In genomic region chr1:236323819-236324411, GRCh38 we compare ENCODE assay signal across 32 cellular contexts. TPM values are rescaled to one million over a fixed set of nuclear protein-coding genes. Genes with fewer than 3 reads are reported as not detected.
DNase-seq lines count a peak whose midpoint lies in the region; ATAC-seq, FAIRE-seq and TF ChIP-seq lines count a peak whose summit lies in the region.
"Had no signal": no experiment of that assay in that cellular context is flagged by ENCODE, and none has a peak within 500 bp of the region (broad histone marks: within the 10 kb centered on the region; RNA-seq: fewer than 3 reads in every experiment).

No MANE protein-coding gene starts in this region.

- H3K4ac ChIP-seq in mesenchymal stem cell (ENCODE audit: low read depth in 1 of 2, low read length in 2 of 2), result no peak overlapping the region

- TF ChIP-seq EP300 in K562 (IDR thresholded peaks at IDR 0.05; ENCODE audit: low read length), result no peak

- H3K9me3 ChIP-seq in HEK293 (ENCODE audit: control insufficient read depth, insufficient read depth, low read depth, low read length), result no peaks in the 10 kb centered on the region; the same call in 1 of the 2 replicates
- peaks cover 3% of the 10 kb centered on the region; the same call in 1 of the 2 replicates for H3K9me3 ChIP-seq in K562 (replicated peaks; ENCODE audit: control insufficient read depth, insufficient read depth, low read depth, low read length)
- peaks cover 29% of the 10 kb centered on the region for H3K9me3 ChIP-seq in mesenchymal stem cell (ENCODE audit: control insufficient read depth, low read length)
- H3K9me3 ChIP-seq: BE2C had no signal

- H2BK12ac ChIP-seq in mesenchymal stem cell (ENCODE audit: low read length in 2 of 2), result no peak overlapping the region

- in situ Hi-C loops in K562 (cut with MboI), result no loop called here

- no peaks in the 10 kb centered on the region for H3K4me1 ChIP-seq in HEK293 (ENCODE audit: control insufficient read depth, insufficient read depth, low read length)
- H3K4me1 ChIP-seq in K562 (replicated peaks in 1 of 2; ENCODE audit: control insufficient read depth in 2 of 2, insufficient read depth in 2 of 2, low read length in 2 of 2), result no peaks in the 10 kb centered on the region
- H3K4me1 ChIP-seq in mesenchymal stem cell (ENCODE audit: control insufficient read depth, insufficient read depth, low read depth, low read length), result no peaks in the 10 kb centered on the region
- H3K4me1 ChIP-seq: A549; BE2C; BLaER1; BLaER1 treated with 17β-estradiol and CSF1 and Interleukin-3, amounts not matched to agents 10 nM and 100 nM; Caco-2 had no signal

- H2BK15ac ChIP-seq in mesenchymal stem cell (ENCODE audit: low read depth, poor library complexity, severe bottlenecking), result no peak overlapping the region

- no peak for TF ChIP-seq POLR2A in K562 (conservative IDR thresholded peaks at IDR 0.05)

- H2AFZ ChIP-seq in K562 (ENCODE audit: low read depth, low read length), result no peak overlapping the region
- H2AFZ ChIP-seq in mesenchymal stem cell (ENCODE audit: low read depth, low read length), result no peak overlapping the region

- no peak overlapping the region for H3K18ac ChIP-seq in mesenchymal stem cell (ENCODE audit: low read depth in 1 of 2, low read length in 2 of 2)

- no peaks in the 10 kb centered on the region for H3K79me2 ChIP-seq in K562 (ENCODE audit: control insufficient read depth, insufficient read depth, low read length)

- no peak for TF ChIP-seq RAD21 in K562 (CRISPR knock-in tag; conservative IDR thresholded peaks at IDR 0.05 in 1 of 2, IDR thresholded peaks at IDR 0.05 in 1 of 2)

- H4K8ac ChIP-seq in mesenchymal stem cell (ENCODE audit: low read length), result no peak overlapping the region

- H3K4me3 ChIP-seq in HEK293 (ENCODE audit: low read depth, low read length), result no peak overlapping the region
- no peak overlapping the region for H3K4me3 ChIP-seq in K562
- H3K4me3 ChIP-seq in mesenchymal stem cell (ENCODE audit: insufficient read depth in 1 of 2, low read depth in 1 of 2, low read length in 2 of 2), result no peak overlapping the region
- H3K4me3 ChIP-seq: A549; BLaER1; BLaER1 treated with 17β-estradiol and CSF1 and Interleukin-3, amounts not matched to agents 10 nM and 100 nM had no signal

- H3K27me3 ChIP-seq in K562 (ENCODE audit: control insufficient read depth in 2 of 2, insufficient read depth in 2 of 2, low read length in 2 of 2), result no peaks in the 10 kb centered on the region
- H3K27me3 ChIP-seq in mesenchymal stem cell (ENCODE audit: control insufficient read depth in 1 of 2, insufficient read depth in 1 of 2, low read length in 2 of 2), result no peaks in the 10 kb centered on the region
- H3K27me3 ChIP-seq: BE2C; BLaER1; BLaER1 treated with 17β-estradiol and CSF1 and Interleukin-3, amounts not matched to agents 10 nM and 100 nM had no signal

- H3K79me1 ChIP-seq in mesenchymal stem cell (replicated peaks; ENCODE audit: low read length, poor library complexity, severe bottlenecking), result no peaks in the 10 kb centered on the region

- H2AK5ac ChIP-seq in mesenchymal stem cell (ENCODE audit: low read length, severe bottlenecking), result no peak overlapping the region

- no TSS peak for BruUV-seq in K562 (replicated peaks; lab: Mats Ljungman, UMichigan)

- H3K9me1 ChIP-seq in K562 (ENCODE audit: control insufficient read depth, insufficient read depth, low read length), result no peaks in the 10 kb centered on the region

- TF ChIP-seq CTCF in HEK293 (tag by site-specific recombination; IDR thresholded peaks at IDR 0.05) (no peak), K562 (IDR thresholded peaks at IDR 0.05 in 2 of 3, conservative IDR thresholded peaks at IDR 0.05 in 1 of 3; ENCODE audit: insufficient read depth in 2 of 3, low read depth in 1 of 3, low read length in 3 of 3) (no peak)

- H4K20me1 ChIP-seq in K562 (replicated peaks; ENCODE audit: control insufficient read depth, insufficient read depth, low read length), result no peaks in the 10 kb centered on the region
- H4K20me1 ChIP-seq: BLaER1; BLaER1 treated with 17β-estradiol and CSF1 and Interleukin-3, amounts not matched to agents 10 nM and 100 nM had no signal

- no peak for FAIRE-seq in K562 (lab: Jason Lieb, UNC)
- FAIRE-seq: A204.1, A549 had no signal

- POLR2A ChIA-PET in HEK293 (lab: Yijun Ruan, JAX) (no interaction called here), K562 (lab: Yijun Ruan, JAX) (interaction anchor here (1.0 to 1.2 kb wide), 2 partner anchors 25 to 28 kb away, joined by 3 read pairs; no protein-coding TSS in a partner anchor)

- no peak overlapping the region for H3K9ac ChIP-seq in K562 (ENCODE audit: insufficient read depth in 1 of 2, low read depth in 2 of 2, low read length in 2 of 2)
- H3K9ac ChIP-seq in mesenchymal stem cell (ENCODE audit: low read length), result no peak overlapping the region
- H3K9ac ChIP-seq: BLaER1; BLaER1 treated with 17β-estradiol and CSF1 and Interleukin-3, amounts not matched to agents 10 nM and 100 nM had no signal

- H3K36me3 ChIP-seq in HEK293 (ENCODE audit: control insufficient read depth in 2 of 2, insufficient read depth in 1 of 2, low read length in 2 of 2) (no peaks in the 10 kb centered on the region), K562 (ENCODE audit: control insufficient read depth, insufficient read depth, low read length) (no peaks in the 10 kb centered on the region), mesenchymal stem cell (ENCODE audit: control insufficient read depth in 1 of 2, insufficient read depth in 2 of 2, low read depth in 1 of 2, low read length in 2 of 2) (no peaks in the 10 kb centered on the region)
- H3K36me3 ChIP-seq: BE2C; BLaER1; BLaER1 treated with 17β-estradiol and CSF1 and Interleukin-3, amounts not matched to agents 10 nM and 100 nM had no signal

- no peak overlapping the region for H3K27ac ChIP-seq in HEK293 (ENCODE audit: extremely low read depth, low read depth, low read length)
- no peak overlapping the region for H3K27ac ChIP-seq in K562 (ENCODE audit: extremely low read depth, low read depth, low read length)
- no peak overlapping the region for H3K27ac ChIP-seq in mesenchymal stem cell (ENCODE audit: low read length, poor library complexity, severe bottlenecking)
- H3K27ac ChIP-seq: 22Rv1; A549; BLaER1; BLaER1 treated with 17β-estradiol and CSF1 and Interleukin-3, amounts not matched to agents 10 nM and 100 nM; C4-2B had no signal

- no peak overlapping the region for H3K4me2 ChIP-seq in K562 (ENCODE audit: insufficient read depth, low read length)
- H3K4me2 ChIP-seq in mesenchymal stem cell (ENCODE audit: low read length, poor library complexity, severe bottlenecking), result no peak overlapping the region
- H3K4me2 ChIP-seq: A549; BLaER1; BLaER1 treated with 17β-estradiol and CSF1 and Interleukin-3, amounts not matched to agents 10 nM and 100 nM had no signal

- DNase-seq in K562 (ENCODE audit: extremely low read depth in 1 of 4, low spot score in 3 of 4) (no peak), mesenchymal stem cell (no peak), COLO668 (lab: John Stamatoyannopoulos, UW; ENCODE audit: unreplicated experiment) (no peak), NAMALWA (ENCODE audit: low spot score) (no peak)
- DNase-seq in activated CD4-positive, alpha-beta T cell treated with anti-CD3 and anti-CD28 coated beads for 1 hour, result no peak
- DNase-seq: 8988T; ACHN; AML-193; BE2C; C1 segment of cervical spinal cord; Caco-2; Calu3; CD4-positive, alpha-beta memory T cell; CD4-positive, alpha-beta T cell; CD4-positive, CD25-positive, alpha-beta regulatory T cell; CD8-positive, alpha-beta memory T cell; CD8-positive, alpha-beta T cell; COR-L47; DMS 273 treated with DMSO at 0.1 percent for 48 hours; DMS153; DMS53; DMS79; DMS79 treated with DMSO at 0.1 percent for 48 hours; DND-41; EL had no signal

- CTCF ChIA-PET in HEK293 (lab: Yijun Ruan, JAX), result interaction anchor here (0.6 to 0.9 kb wide), 2 partner anchors 12 to 165 kb away, joined by 4 read pairs; no protein-coding TSS in a partner anchor
- CTCF ChIA-PET in K562 (lab: Yijun Ruan, JAX; ENCODE audit: low intra/inter-chr PET ratio), result no interaction called here

- H3K23ac ChIP-seq in mesenchymal stem cell (ENCODE audit: low read length in 2 of 2), result no peak overlapping the region

- H2BK120ac ChIP-seq in mesenchymal stem cell (ENCODE audit: low read depth, low read length), result no peak overlapping the region

- no peak overlapping the region for H3K14ac ChIP-seq in mesenchymal stem cell (ENCODE audit: low read length in 2 of 2)

- no peak for ATAC-seq in K562
- ATAC-seq: A549; CD8-positive, alpha-beta T cell had no signal

- intact Hi-C loops in K562 (cut with micrococcal nuclease), result no loop called here

- H4K91ac ChIP-seq in mesenchymal stem cell (ENCODE audit: low read length), result no peak overlapping the region

- H2BK5ac ChIP-seq in mesenchymal stem cell (ENCODE audit: low read depth, low read length, poor library complexity, severe bottlenecking), result peak overlapping the region; percentile 31

TF ChIP-seq in HEK293, 187 proteins besides CTCF, POLR2A, EP300 and RAD21 (continues in another document):
- TF ChIP-seq ZNF555 (tag by site-specific recombination; conservative IDR thresholded peaks at IDR 0.05), result no peak
- no peak for TF ChIP-seq GLIS1 (tag by site-specific recombination; IDR thresholded peaks at IDR 0.05)

TF ChIP-seq in K562, 482 proteins besides CTCF, POLR2A, EP300 and RAD21 (continues in another document):
- peak; percentile 80 for TF ChIP-seq RBM25 (IDR thresholded peaks at IDR 0.05; ENCODE audit: low read depth, low read length, severe bottlenecking)
- peak; percentile 99 for TF ChIP-seq ZNF507 (tag; conservative IDR thresholded peaks at IDR 0.05)
- TF ChIP-seq ZNF354B (CRISPR knock-in tag; IDR thresholded peaks at IDR 0.05), result peak; percentile 76
- peak; percentile 43 for TF ChIP-seq ZNF316 (IDR thresholded peaks at IDR 0.05)
- TF ChIP-seq FOXK1 (CRISPR knock-in tag; IDR thresholded peaks at IDR 0.05; ENCODE audit: borderline replicate concordance), result no peak

RNA-seq across cellular contexts. Expression of gene ERO1B, which starts 42.2 kb away (rescaled TPM):
- 2.2 and 8.7 TPM in 2 replicates for total RNA-seq in K562 (2011; cell fraction: chromatin; rRNA removed; ENCODE audit: low replicate concordance)
- total RNA-seq in K562 (2011; cell fraction: nucleolus; rRNA removed), result 1.2 and 2.6 TPM in 2 replicates
- 4.0 and 4.7 TPM in 2 replicates for total RNA-seq in K562 (2011; cell fraction: nucleoplasm; rRNA removed)
- total RNA-seq in K562 (2014; rRNA removed), result 3.0 and 3.3 TPM in 2 replicates
- 6.4 and 6.9 TPM in 2 replicates for total RNA-seq in K562 (2014; rRNA removed; fragmentation: Illumina TruSeq; extraction: Trizol)
- 4.2 and 4.4 TPM in 2 replicates for total RNA-seq in K562 (2015; rRNA removed; fragmentation: Illumina TruSeq; extraction: Trizol)
- 5.3 and 6.2 TPM in 2 replicates for total RNA-seq in K562 (2021)
- 0.55 and 0.59 TPM in 2 replicates for polyA plus RNA-seq in K562 (2011; rRNA removed)
- 0.12 and 0.21 TPM in 2 replicates for polyA plus RNA-seq in K562 (2011; cell fraction: cytosol; rRNA removed)
- 0.37 and 0.62 TPM in 2 replicates for polyA plus RNA-seq in K562 (2011; cell fraction: nucleus; rRNA removed)
- 2.9 and 6.9 TPM in 2 replicates for polyA plus RNA-seq in K562 (2012)
- 6.1 and 6.3 TPM in 2 replicates for polyA plus RNA-seq in K562 (2014; fragmentation: Illumina TruSeq; extraction: Trizol)
- 1 to 10 TPM; 2.3 TPM for polyA plus RNA-seq in K562 (2014; fragmentation: Nextera tagmentation; extraction: Ambion mirVana)
- 5.0 and 6.4 TPM in 2 replicates for polyA plus RNA-seq in K562 (2014; rRNA removed)
- polyA minus RNA-seq in K562 (2011; rRNA and poly(A)+ RNA removed), result 0.67 and 1.2 TPM in 2 replicates
- 0.36 and 1.0 TPM in 2 replicates for polyA minus RNA-seq in K562 (2011; cell fraction: cytosol; rRNA and poly(A)+ RNA removed)
- 0.54 and 0.89 TPM in 2 replicates for polyA minus RNA-seq in K562 (2011; cell fraction: nucleus; rRNA and poly(A)+ RNA removed)
- polyA plus RNA-seq in mesenchymal stem cell (2013, experiment 1 of 2), result 3.1 TPM
- 3.2 TPM for polyA plus RNA-seq in mesenchymal stem cell (2013, experiment 2 of 2)
